In genomic region chr11:103085758-103086365, GRCh38 we compare ENCODE assay signal across 2 cellular contexts.
TF ChIP-seq lines count a peak whose summit lies in the region.

No MANE protein-coding gene starts in this region.

TF ChIP-seq in IMR-90, 13 proteins besides CTCF, POLR2A, EP300 and RAD21 (continued from another document):
- TF ChIP-seq CEBPB (IDR thresholded peaks at IDR 0.05; ENCODE audit: low read depth, low read length) (no peak), BHLHE40 (IDR thresholded peaks at IDR 0.05; ENCODE audit: low read depth, low read length) (no peak), RCOR1 (IDR thresholded peaks at IDR 0.05; ENCODE audit: insufficient replicate concordance, low read length) (no peak), MAZ (IDR thresholded peaks at IDR 0.05; ENCODE audit: borderline replicate concordance, low read depth, low read length) (no peak), USF2 (IDR thresholded peaks at IDR 0.05; ENCODE audit: low read depth, low read length) (no peak), CHD1 (IDR thresholded peaks at IDR 0.05; ENCODE audit: low read depth, low read length) (no peak), NFE2L2 (IDR thresholded peaks at IDR 0.05; ENCODE audit: low read depth, low read length) (no peak), RFX5 (IDR thresholded peaks at IDR 0.05; ENCODE audit: low read depth, low read length) (no peak), ELK1 (IDR thresholded peaks at IDR 0.05; ENCODE audit: borderline replicate concordance, low read depth, low read length) (no peak), MXI1 (IDR thresholded peaks at IDR 0.05; ENCODE audit: borderline replicate concordance, low read depth, low read length) (no peak)

TF ChIP-seq in HEK293T, 16 proteins besides CTCF, POLR2A, EP300 and RAD21 (continued from another document):
- TF ChIP-seq L3MBTL2 (conservative IDR thresholded peaks at IDR 0.05) (no peak), HDGF (IDR thresholded peaks at IDR 0.05; ENCODE audit: borderline replicate concordance) (no peak), BHLHE40 (IDR thresholded peaks at IDR 0.05; ENCODE audit: borderline replicate concordance) (no peak), LEF1 (IDR thresholded peaks at IDR 0.05; ENCODE audit: borderline replicate concordance) (no peak), TARDBP (IDR thresholded peaks at IDR 0.05) (no peak), ARNT (IDR thresholded peaks at IDR 0.05) (no peak), FOXM1 (IDR thresholded peaks at IDR 0.05; ENCODE audit: borderline replicate concordance) (no peak), ZNF384 (IDR thresholded peaks at IDR 0.05) (no peak)
